1 cellular context compared by ENCODE assay signal in genomic region chr1:191582169-191582568, GRCh38.
TF ChIP-seq lines count a peak whose summit lies in the region.

No MANE protein-coding gene starts in this region.

TF ChIP-seq in K562, 482 proteins besides CTCF, POLR2A, EP300 and RAD21 (continued from another document and continues in another):
- TF ChIP-seq TFAP4 (CRISPR knock-in tag; IDR thresholded peaks at IDR 0.05; ENCODE audit: borderline replicate concordance) (no peak), ZNF282 (CRISPR knock-in tag; IDR thresholded peaks at IDR 0.05) (no peak), ZNF668 (CRISPR knock-in tag; IDR thresholded peaks at IDR 0.05) (no peak), GTF2A2 (tag; IDR thresholded peaks at IDR 0.05) (no peak), FOXJ2 (tag; IDR thresholded peaks at IDR 0.05) (peak; percentile 94), THRAP3 (IDR thresholded peaks at IDR 0.05; ENCODE audit: borderline replicate concordance) (no peak), MAZ (CRISPR knock-in tag; conservative IDR thresholded peaks at IDR 0.05 in 1 of 2, IDR thresholded peaks at IDR 0.05 in 1 of 2) (0 out of 4 replicates have a peak, but pooled peaks of 1 of the 2 experiments have one; percentile 24), GATA2 (CRISPR knock-in tag; IDR thresholded peaks at IDR 0.05) (peak; percentile 39; the same call in 1 of the 2 replicates), GTF2E2 (tag; IDR thresholded peaks at IDR 0.05) (no peak), ADNP (tag; IDR thresholded peaks at IDR 0.05) (no peak), STAT5A (IDR thresholded peaks at IDR 0.05; ENCODE audit: borderline replicate concordance, low read length) (peak; percentile 65), MYNN (IDR thresholded peaks at IDR 0.05) (no peak), MYNN (CRISPR knock-in tag; IDR thresholded peaks at IDR 0.05) (no peak), E2F6 (IDR thresholded peaks at IDR 0.05; ENCODE audit: borderline replicate concordance in 1 of 2, extremely low read depth in 1 of 2, insufficient read depth in 1 of 2, insufficient read length in 1 of 2, low read depth in 1 of 2, low read length in 1 of 2, poor library complexity in 1 of 2, severe bottlenecking in 1 of 2) (no peak), CC2D1A (IDR thresholded peaks at IDR 0.05) (0 out of 2 replicates have a peak, but pooled peaks have one; percentile 48), CHAMP1 (IDR thresholded peaks at IDR 0.05) (peak; percentile 74), JUND (IDR thresholded peaks at IDR 0.05; ENCODE audit: borderline replicate concordance, low read depth, low read length) (peak; percentile 32; the same call in 1 of the 2 replicates), JUND (tag; IDR thresholded peaks at IDR 0.05; ENCODE audit: borderline replicate concordance, low read depth, low read length) (no peak), TSC22D4 (tag; IDR thresholded peaks at IDR 0.05) (no peak), ZZZ3 (IDR thresholded peaks at IDR 0.05) (no peak), ZNF311 (CRISPR knock-in tag; IDR thresholded peaks at IDR 0.05) (no peak), RBM34 (IDR thresholded peaks at IDR 0.05; ENCODE audit: borderline replicate concordance, insufficient read depth, low read length) (no peak), ZC3H11A (IDR thresholded peaks at IDR 0.05; ENCODE audit: low read depth, low read length) (no peak), TEAD4 (IDR thresholded peaks at IDR 0.05; ENCODE audit: low read length) (peak; percentile 91), TEAD4 (CRISPR knock-in tag; IDR thresholded peaks at IDR 0.05; ENCODE audit: borderline replicate concordance) (no peak), MTA1 (IDR thresholded peaks at IDR 0.05; ENCODE audit: borderline replicate concordance) (0 out of 2 replicates have a peak, but pooled peaks have one; percentile 29), IRF9 (tag; IDR thresholded peaks at IDR 0.05) (no peak), FOXA3 (CRISPR knock-in tag; conservative IDR thresholded peaks at IDR 0.05 in 1 of 2, IDR thresholded peaks at IDR 0.05 in 1 of 2) (no peak; a peak in 1 of 4 replicates), ETV1 (tag; conservative IDR thresholded peaks at IDR 0.05; ENCODE audit: low read depth) (no peak), HSF4 (CRISPR knock-in tag; IDR thresholded peaks at IDR 0.05; ENCODE audit: borderline replicate concordance) (no peak), ZNF592 (IDR thresholded peaks at IDR 0.05) (no peak), RBM17 (IDR thresholded peaks at IDR 0.05; ENCODE audit: borderline replicate concordance, low read depth, low read length) (no peak), DPF2 (IDR thresholded peaks at IDR 0.05) (peak; percentile 85), NR2C2 (CRISPR knock-in tag; IDR thresholded peaks at IDR 0.05) (no peak), NR2C2 (tag; IDR thresholded peaks at IDR 0.05) (no peak), ZNF133 (CRISPR knock-in tag; IDR thresholded peaks at IDR 0.05) (no peak), ZNF408 (CRISPR knock-in tag; IDR thresholded peaks at IDR 0.05; ENCODE audit: low read depth) (no peak)
- TF ChIP-seq, protein P1, sequence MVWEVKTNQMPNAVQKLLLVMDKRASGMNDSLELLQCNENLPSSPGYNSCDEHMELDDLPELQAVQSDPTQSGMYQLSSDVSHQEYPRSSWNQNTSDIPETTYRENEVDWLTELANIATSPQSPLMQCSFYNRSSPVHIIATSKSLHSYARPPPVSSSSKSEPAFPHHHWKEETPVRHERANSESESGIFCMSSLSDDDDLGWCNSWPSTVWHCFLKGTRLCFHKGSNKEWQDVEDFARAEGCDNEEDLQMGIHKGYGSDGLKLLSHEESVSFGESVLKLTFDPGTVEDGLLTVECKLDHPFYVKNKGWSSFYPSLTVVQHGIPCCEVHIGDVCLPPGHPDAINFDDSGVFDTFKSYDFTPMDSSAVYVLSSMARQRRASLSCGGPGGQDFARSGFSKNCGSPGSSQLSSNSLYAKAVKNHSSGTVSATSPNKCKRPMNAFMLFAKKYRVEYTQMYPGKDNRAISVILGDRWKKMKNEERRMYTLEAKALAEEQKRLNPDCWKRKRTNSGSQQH (CRISPR knock-in tag; IDR thresholded peaks at IDR 0.05): no peak
- TF ChIP-seq, protein P2, sequence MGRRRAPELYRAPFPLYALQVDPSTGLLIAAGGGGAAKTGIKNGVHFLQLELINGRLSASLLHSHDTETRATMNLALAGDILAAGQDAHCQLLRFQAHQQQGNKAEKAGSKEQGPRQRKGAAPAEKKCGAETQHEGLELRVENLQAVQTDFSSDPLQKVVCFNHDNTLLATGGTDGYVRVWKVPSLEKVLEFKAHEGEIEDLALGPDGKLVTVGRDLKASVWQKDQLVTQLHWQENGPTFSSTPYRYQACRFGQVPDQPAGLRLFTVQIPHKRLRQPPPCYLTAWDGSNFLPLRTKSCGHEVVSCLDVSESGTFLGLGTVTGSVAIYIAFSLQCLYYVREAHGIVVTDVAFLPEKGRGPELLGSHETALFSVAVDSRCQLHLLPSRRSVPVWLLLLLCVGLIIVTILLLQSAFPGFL (CRISPR knock-in tag; IDR thresholded peaks at IDR 0.05): no peak
- TF ChIP-seq, protein P3, sequence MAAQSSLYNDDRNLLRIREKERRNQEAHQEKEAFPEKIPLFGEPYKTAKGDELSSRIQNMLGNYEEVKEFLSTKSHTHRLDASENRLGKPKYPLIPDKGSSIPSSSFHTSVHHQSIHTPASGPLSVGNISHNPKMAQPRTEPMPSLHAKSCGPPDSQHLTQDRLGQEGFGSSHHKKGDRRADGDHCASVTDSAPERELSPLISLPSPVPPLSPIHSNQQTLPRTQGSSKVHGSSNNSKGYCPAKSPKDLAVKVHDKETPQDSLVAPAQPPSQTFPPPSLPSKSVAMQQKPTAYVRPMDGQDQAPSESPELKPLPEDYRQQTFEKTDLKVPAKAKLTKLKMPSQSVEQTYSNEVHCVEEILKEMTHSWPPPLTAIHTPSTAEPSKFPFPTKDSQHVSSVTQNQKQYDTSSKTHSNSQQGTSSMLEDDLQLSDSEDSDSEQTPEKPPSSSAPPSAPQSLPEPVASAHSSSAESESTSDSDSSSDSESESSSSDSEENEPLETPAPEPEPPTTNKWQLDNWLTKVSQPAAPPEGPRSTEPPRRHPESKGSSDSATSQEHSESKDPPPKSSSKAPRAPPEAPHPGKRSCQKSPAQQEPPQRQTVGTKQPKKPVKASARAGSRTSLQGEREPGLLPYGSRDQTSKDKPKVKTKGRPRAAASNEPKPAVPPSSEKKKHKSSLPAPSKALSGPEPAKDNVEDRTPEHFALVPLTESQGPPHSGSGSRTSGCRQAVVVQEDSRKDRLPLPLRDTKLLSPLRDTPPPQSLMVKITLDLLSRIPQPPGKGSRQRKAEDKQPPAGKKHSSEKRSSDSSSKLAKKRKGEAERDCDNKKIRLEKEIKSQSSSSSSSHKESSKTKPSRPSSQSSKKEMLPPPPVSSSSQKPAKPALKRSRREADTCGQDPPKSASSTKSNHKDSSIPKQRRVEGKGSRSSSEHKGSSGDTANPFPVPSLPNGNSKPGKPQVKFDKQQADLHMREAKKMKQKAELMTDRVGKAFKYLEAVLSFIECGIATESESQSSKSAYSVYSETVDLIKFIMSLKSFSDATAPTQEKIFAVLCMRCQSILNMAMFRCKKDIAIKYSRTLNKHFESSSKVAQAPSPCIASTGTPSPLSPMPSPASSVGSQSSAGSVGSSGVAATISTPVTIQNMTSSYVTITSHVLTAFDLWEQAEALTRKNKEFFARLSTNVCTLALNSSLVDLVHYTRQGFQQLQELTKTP (IDR thresholded peaks at IDR 0.05; ENCODE audit: low read depth in 1 of 2, partially characterized antibody in 2 of 2): peak in 1 of 2 experiments; percentile 47
- TF ChIP-seq, protein P4, sequence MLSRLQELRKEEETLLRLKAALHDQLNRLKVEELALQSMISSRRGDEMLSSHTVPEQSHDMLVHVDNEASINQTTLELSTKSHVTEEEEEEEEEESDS (CRISPR knock-in tag; IDR thresholded peaks at IDR 0.05): no peak
- TF ChIP-seq, protein P5, sequence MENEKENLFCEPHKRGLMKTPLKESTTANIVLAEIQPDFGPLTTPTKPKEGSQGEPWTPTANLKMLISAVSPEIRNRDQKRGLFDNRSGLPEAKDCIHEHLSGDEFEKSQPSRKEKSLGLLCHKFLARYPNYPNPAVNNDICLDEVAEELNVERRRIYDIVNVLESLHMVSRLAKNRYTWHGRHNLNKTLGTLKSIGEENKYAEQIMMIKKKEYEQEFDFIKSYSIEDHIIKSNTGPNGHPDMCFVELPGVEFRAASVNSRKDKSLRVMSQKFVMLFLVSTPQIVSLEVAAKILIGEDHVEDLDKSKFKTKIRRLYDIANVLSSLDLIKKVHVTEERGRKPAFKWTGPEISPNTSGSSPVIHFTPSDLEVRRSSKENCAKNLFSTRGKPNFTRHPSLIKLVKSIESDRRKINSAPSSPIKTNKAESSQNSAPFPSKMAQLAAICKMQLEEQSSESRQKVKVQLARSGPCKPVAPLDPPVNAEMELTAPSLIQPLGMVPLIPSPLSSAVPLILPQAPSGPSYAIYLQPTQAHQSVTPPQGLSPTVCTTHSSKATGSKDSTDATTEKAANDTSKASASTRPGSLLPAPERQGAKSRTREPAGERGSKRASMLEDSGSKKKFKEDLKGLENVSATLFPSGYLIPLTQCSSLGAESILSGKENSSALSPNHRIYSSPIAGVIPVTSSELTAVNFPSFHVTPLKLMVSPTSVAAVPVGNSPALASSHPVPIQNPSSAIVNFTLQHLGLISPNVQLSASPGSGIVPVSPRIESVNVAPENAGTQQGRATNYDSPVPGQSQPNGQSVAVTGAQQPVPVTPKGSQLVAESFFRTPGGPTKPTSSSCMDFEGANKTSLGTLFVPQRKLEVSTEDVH (IDR thresholded peaks at IDR 0.05; ENCODE audit: low read depth, partially characterized antibody): no peak
